8 cellular contexts compared by ENCODE assay signal in genomic region chr2:75787532-75788132, GRCh38.
A peak's percentile ranks its signal among the peaks of the same experiment; 100 is the strongest.
DNase-seq lines count a peak whose midpoint lies in the region; ATAC-seq and TF ChIP-seq lines count a peak whose summit lies in the region.

No MANE protein-coding gene starts in this region.

- no peaks in the 10 kb centered on the region for H3K4me1 ChIP-seq in body of pancreas

- no peak for TF ChIP-seq POLR2A in body of pancreas (IDR thresholded peaks at IDR 0.05)

- TF ChIP-seq CTCF in body of pancreas (IDR thresholded peaks at IDR 0.05), result peak; percentile 15 to 51 (median 39)

- no peak overlapping the region for H3K27ac ChIP-seq in body of pancreas

- WGBS in body of pancreas, 2 donors, result 9 to 14% methylated on average over 5 of the region's 5 CpGs

- no peaks in the 10 kb centered on the region for H3K9me3 ChIP-seq in body of pancreas

- no peaks in the 10 kb centered on the region for H3K36me3 ChIP-seq in body of pancreas (replicated peaks in 1 of 2; ENCODE audit: insufficient read depth in 1 of 2, low read depth in 2 of 2)

- ATAC-seq in body of pancreas (no peak), GM21515 (IDR thresholded peaks at IDR 0.05; ENCODE audit: unreplicated experiment) (no peak), sciatic nerve (no peak)

- intact Hi-C loops in body of pancreas (cut with DNase I), result no loop called here
- intact Hi-C loops in sciatic nerve (cut with DNase I), result no loop called here

- peak; percentile 23 for DNase-seq in EL
- peak; percentile 16 for DNase-seq in HCEC 1CT
- DNase-seq in NCI-H2227 treated with DMSO at 0.1 percent for 48 hours (lab: John Stamatoyannopoulos, UW), result peak; percentile 66
- no peak for DNase-seq in body of pancreas
- DNase-seq in medulla oblongata (ENCODE audit: extremely low spot score), result peak; percentile 68
- no peak for DNase-seq in activated CD4-positive, alpha-beta T cell treated with anti-CD3 and anti-CD28 coated beads, Interleukin-2, amount 50 U/mL, for 1 hour
- DNase-seq in sciatic nerve (ENCODE audit: low spot score), result no peak

- H3K27me3 ChIP-seq in body of pancreas, result no peaks in the 10 kb centered on the region

- H3K4me3 ChIP-seq in body of pancreas, result no peak overlapping the region

Comparison
In these comparisons a context has a peak if more than half of its experiments do, and no peak if none do; other contexts are left out.
1. DNase-seq: peak in EL (single experiment), HCEC 1CT (single experiment), NCI-H2227 treated with DMSO at 0.1 percent for 48 hours (single experiment) and medulla oblongata (single experiment); none in body of pancreas (0 of 4), activated CD4-positive, alpha-beta T cell treated with anti-CD3 and anti-CD28 coated beads, Interleukin-2, amount 50 U/mL, for 1 hour (single experiment) and sciatic nerve (single experiment).